ENCODE assay signal across 8 cellular contexts in the genomic region with DNA sequence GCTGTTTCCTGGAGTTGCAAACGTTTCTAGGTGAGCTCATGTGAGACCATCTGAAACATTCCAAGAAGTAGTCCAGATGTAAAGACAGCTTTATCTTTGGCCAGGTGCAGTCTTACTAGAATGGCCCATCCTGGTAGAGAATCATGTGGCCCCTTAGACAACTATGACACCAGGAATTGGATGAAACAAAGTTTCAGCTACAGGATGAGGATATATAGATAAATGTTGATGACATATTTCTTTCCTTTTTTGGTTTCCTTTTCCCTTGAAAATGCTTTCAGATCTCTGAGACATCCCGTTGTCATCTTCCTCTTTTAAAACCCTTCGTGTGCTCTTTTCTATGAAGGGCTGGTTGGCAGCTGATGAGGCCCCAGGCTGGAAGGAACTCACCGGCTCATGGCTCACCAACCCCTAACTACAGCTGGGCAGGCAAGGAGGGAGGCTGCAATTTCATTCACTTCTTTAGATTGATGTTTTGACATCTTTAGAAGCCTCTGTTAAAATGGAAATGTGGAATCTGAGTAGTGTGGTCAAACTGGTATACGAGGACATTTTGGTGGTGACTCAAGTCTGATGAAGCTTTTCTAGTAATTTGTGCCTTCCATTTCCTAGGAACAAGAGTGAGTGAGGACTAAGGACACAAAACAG.
DNase-seq lines count a peak whose midpoint lies in the region; TF ChIP-seq lines count a peak whose summit lies in the region.

No MANE protein-coding gene starts in this region.

- no peaks in the 10 kb centered on the region for H3K27me3 ChIP-seq in CD4-positive, alpha-beta memory T cell (ENCODE audit: insufficient read depth, low read length)

- no peaks in the 10 kb centered on the region for H3K9me3 ChIP-seq in CD4-positive, alpha-beta memory T cell (ENCODE audit: control insufficient read depth in 1 of 2, low read length in 2 of 2)

- no peak for TF ChIP-seq POLR2A in erythroblast (IDR thresholded peaks at IDR 0.05; ENCODE audit: low read length)

- POLR2A ChIA-PET in CD4-positive, alpha-beta memory T cell (lab: Charles Lee; ENCODE audit: partially characterized antibody) = interaction anchor here (0.7 to 1.7 kb wide), 7 partner anchors 9 to 276 kb away, joined by 3 to 6 read pairs (median 3); partner anchors contain the start of gene TNFAIP3

- H3K27ac ChIP-seq in CD4-positive, alpha-beta memory T cell (ENCODE audit: low read depth, low read length) = no peak overlapping the region

- no peaks in the 10 kb centered on the region for H3K36me3 ChIP-seq in CD4-positive, alpha-beta memory T cell (ENCODE audit: insufficient read depth, low read length)

- H3K36me3 Mint-ChIP-seq in CD4-positive, alpha-beta memory T cell = no peaks in the 10 kb centered on the region
- H3K36me3 Mint-ChIP-seq in activated naive CD4-positive, alpha-beta T cell treated with anti-CD3 and anti-CD28 coated beads, Interleukin-2, amount 10 ng/mL, durations not matched to agents 7 days and 5 days = no peaks in the 10 kb centered on the region

- CTCF ChIA-PET in CD4-positive, alpha-beta memory T cell (lab: Charles Lee; ENCODE audit: partially characterized antibody) = interaction anchor here (0.7 to 3.2 kb wide), 15 partner anchors 10 to 467 kb away, joined by 3 to 15 read pairs (median 3); no protein-coding TSS in a partner anchor
- CTCF ChIA-PET in activated naive CD4-positive, alpha-beta T cell treated with anti-CD3 and anti-CD28 coated beads, Interleukin-2, amount 10 ng/mL, durations not matched to agents 7 days and 5 days (lab: Charles Lee) = interaction anchor here (0.6 to 3.9 kb wide), 15 partner anchors 9 to 307 kb away, joined by 3 to 41 read pairs (median 6); partner anchors contain the start of gene TNFAIP3

- peaks cover 12 to 24% (median 18%) of the 10 kb centered on the region in 4 donors for H3K4me1 Mint-ChIP-seq in CD4-positive, alpha-beta memory T cell
- peaks cover 39% of the 10 kb centered on the region for H3K4me1 Mint-ChIP-seq in activated naive CD4-positive, alpha-beta T cell treated with anti-CD3 and anti-CD28 coated beads, Interleukin-2, amount 10 ng/mL, durations not matched to agents 7 days and 5 days

- peaks cover 0 to 8% of the 10 kb centered on the region in 2 donors for H3K27me3 Mint-ChIP-seq in CD4-positive, alpha-beta memory T cell
- peaks cover 15% of the 10 kb centered on the region for H3K27me3 Mint-ChIP-seq in activated naive CD4-positive, alpha-beta T cell treated with anti-CD3 and anti-CD28 coated beads, Interleukin-2, amount 10 ng/mL, durations not matched to agents 7 days and 5 days

- H3K4me3 Mint-ChIP-seq in CD4-positive, alpha-beta memory T cell = peak overlapping the region in 5 of 8 donors; percentile 2 to 77 (median 56)
- H3K4me3 Mint-ChIP-seq in activated naive CD4-positive, alpha-beta T cell treated with anti-CD3 and anti-CD28 coated beads, Interleukin-2, amount 10 ng/mL, durations not matched to agents 7 days and 5 days = no peak overlapping the region

- DNase-seq in CD4-positive, alpha-beta memory T cell = peak in 1 of 5 donors; percentile 15
- peak; percentile 69 for DNase-seq in M059J (ENCODE audit: low read depth)
- DNase-seq in activated naive CD4-positive, alpha-beta T cell treated with anti-CD3 and anti-CD28 coated beads, Interleukin-2, amount 10 ng/mL, durations not matched to agents 7 days and 5 days = peak; percentile 51
- DNase-seq in midbrain (lab: John Stamatoyannopoulos, UW) = peak; percentile 7
- DNase-seq in NCI-H2227 (lab: John Stamatoyannopoulos, UW; ENCODE audit: unreplicated experiment) = no peak
- DNase-seq in cerebellar cortex (ENCODE audit: low spot score) = no peak
- no peak for DNase-seq in UCSD-AML1 (lab: John Stamatoyannopoulos, UW; ENCODE audit: unreplicated experiment)
- no peak for DNase-seq in erythroblast (lab: John Stamatoyannopoulos, UW)

- no peak overlapping the region for H3K4me3 ChIP-seq in CD4-positive, alpha-beta memory T cell (ENCODE audit: low read length in 2 of 2)

- H3K4me1 ChIP-seq in CD4-positive, alpha-beta memory T cell (ENCODE audit: insufficient read depth, low read length) = peaks cover 19% of the 10 kb centered on the region

- intact Hi-C loops in CD4-positive, alpha-beta memory T cell (cut with micrococcal nuclease) = no loop called here

- H3K9me3 Mint-ChIP-seq in CD4-positive, alpha-beta memory T cell = peaks cover 0 to 1% (median 0%) of the 10 kb centered on the region in 8 donors
- no peaks in the 10 kb centered on the region for H3K9me3 Mint-ChIP-seq in activated naive CD4-positive, alpha-beta T cell treated with anti-CD3 and anti-CD28 coated beads, Interleukin-2, amount 10 ng/mL, durations not matched to agents 7 days and 5 days

- peak overlapping the region in 6 of 7 donors; percentile 61 to 95 (median 88) for H3K27ac Mint-ChIP-seq in CD4-positive, alpha-beta memory T cell
- peak overlapping the region; percentile 86 for H3K27ac Mint-ChIP-seq in activated naive CD4-positive, alpha-beta T cell treated with anti-CD3 and anti-CD28 coated beads, Interleukin-2, amount 10 ng/mL, durations not matched to agents 7 days and 5 days

Comparison
In these comparisons a context has a peak if more than half of its experiments do, and no peak if none do; other contexts are left out.
1. DNase-seq: peak in M059J (single experiment), activated naive CD4-positive, alpha-beta T cell treated with anti-CD3 and anti-CD28 coated beads, Interleukin-2, amount 10 ng/mL, durations not matched to agents 7 days and 5 days (single experiment) and midbrain (single experiment); none in NCI-H2227 (single experiment), cerebellar cortex (single experiment), UCSD-AML1 (single experiment) and erythroblast (0 of 2).